7 cellular contexts compared by ENCODE assay signal in the genomic region with DNA sequence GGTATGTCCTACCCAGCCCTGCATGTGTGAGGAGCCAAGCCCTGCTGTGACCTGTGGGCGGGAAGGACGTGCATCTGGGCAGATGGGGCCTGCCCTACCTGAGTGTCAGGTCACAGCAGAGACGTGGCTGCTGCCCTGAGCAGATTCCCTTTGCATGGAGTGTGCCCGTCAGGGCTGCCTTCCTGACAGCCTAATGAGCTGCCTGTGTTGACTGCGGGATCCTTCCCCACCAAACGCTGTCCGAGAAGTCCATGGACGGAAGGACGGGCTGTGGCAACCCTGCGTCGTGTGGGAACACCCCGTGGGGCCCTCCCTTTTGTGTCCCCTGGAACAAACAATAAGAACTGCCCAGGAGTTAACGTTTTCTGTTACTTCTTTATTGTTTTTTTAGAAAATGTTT.
"Had no signal": no experiment of that assay in that cellular context is flagged by ENCODE, and none has a peak within 500 bp of the region (broad histone marks: within the 10 kb centered on the region; RNA-seq: fewer than 3 reads in every experiment).

No MANE protein-coding gene starts in this region.

- H3K4me1 Mint-ChIP-seq: IgD-negative memory B cell had no signal

- H3K27me3 Mint-ChIP-seq: IgD-negative memory B cell had no signal

- H3K9ac ChIP-seq: GM23248 had no signal

- H3K27ac Mint-ChIP-seq: IgD-negative memory B cell had no signal

- H3K4me3 Mint-ChIP-seq: IgD-negative memory B cell had no signal

- H2AFZ ChIP-seq: GM23248 had no signal

- H3K4me3 ChIP-seq: GM23248 had no signal

- H3K27ac ChIP-seq: GM23248, HL-60 had no signal

- DNase-seq: GM23248, GOT3, H7, HCEC 1CT, KBM-7 had no signal
